ENCODE assay signal across 8 cellular contexts in the genomic region with DNA sequence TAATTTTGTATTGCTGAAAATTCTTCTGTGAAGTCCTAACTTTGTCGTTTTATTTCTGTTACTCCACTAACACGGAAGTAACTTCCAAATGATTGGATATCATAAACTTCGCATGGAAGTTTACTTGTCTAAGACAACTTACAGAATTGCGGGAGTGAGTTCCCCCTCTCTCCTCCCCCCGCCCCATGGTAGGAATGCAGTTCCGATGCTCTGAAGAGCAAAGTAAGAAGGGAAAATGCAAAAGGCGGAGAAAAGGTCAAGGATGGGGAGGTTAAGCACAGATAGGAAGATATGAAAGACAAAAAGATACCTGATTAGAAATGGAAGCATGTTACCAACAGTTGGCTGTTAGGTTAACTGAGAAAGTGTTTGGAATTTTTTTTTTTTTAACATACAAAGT. TPM values are rescaled to one million over a fixed set of nuclear protein-coding genes. Genes with fewer than 3 reads are reported as not detected.
A peak's percentile ranks its signal among the peaks of the same experiment; 100 is the strongest.
DNase-seq lines count a peak whose midpoint lies in the region; ATAC-seq and TF ChIP-seq lines count a peak whose summit lies in the region.

No MANE protein-coding gene starts in this region.

- intact Hi-C loops in psoas muscle (cut with DNase I), result loop anchor here (5.0 to 10.0 kb wide), 2 partner anchors 310 to 1307 kb away; a partner anchor contains a TSS

- DNase-seq in GM12865 (ENCODE audit: low read depth), result no peak
- no peak for DNase-seq in SJSA1 (ENCODE audit: low read depth in 1 of 2, low spot score in 2 of 2)
- no peak for DNase-seq in fibroblast of mammary gland (ENCODE audit: low read depth)
- no peak for DNase-seq in psoas muscle
- DNase-seq in NCI-H1105 treated with DMSO at 0.1 percent for 48 hours (lab: John Stamatoyannopoulos, UW), result no peak
- DNase-seq in NCI-H1436 (lab: John Stamatoyannopoulos, UW), result no peak
- DNase-seq in NCI-H2227 treated with DMSO at 0.1 percent for 48 hours (lab: John Stamatoyannopoulos, UW), result no peak
- no peak for DNase-seq in ecto neural progenitor cell (ENCODE audit: low spot score)

- TF ChIP-seq CTCF in GM12865 (IDR thresholded peaks at IDR 0.05; ENCODE audit: insufficient read depth, low read depth, low read length, missing control alignments), result no peak
- no peak for TF ChIP-seq CTCF in fibroblast of mammary gland (conservative IDR thresholded peaks at IDR 0.05; ENCODE audit: control insufficient read depth, insufficient read depth, low read depth, low read length)
- no peak for TF ChIP-seq CTCF in psoas muscle (IDR thresholded peaks at IDR 0.05)

- 15 to 20% (median 18%) methylated on average over 7 of the region's 7 CpGs for WGBS in psoas muscle, 3 donors

- H3K4me3 ChIP-seq in GM12865 (ENCODE audit: low read depth, low read length) (peak overlapping the region; percentile 83), SJSA1 (peak overlapping the region; percentile 85), fibroblast of mammary gland (ENCODE audit: control insufficient read depth, low read depth, low read length) (peak overlapping the region; percentile 89), psoas muscle (peak overlapping the region; percentile 77)

- H3K36me3 ChIP-seq in SJSA1 (peaks cover 47% of the 10 kb centered on the region), psoas muscle (ENCODE audit: insufficient read depth in 1 of 2, low read depth in 1 of 2) (peaks cover 0 to 22% of the 10 kb centered on the region in 2 donors)

- H3K27me3 ChIP-seq in SJSA1 (replicated peaks) (no peaks in the 10 kb centered on the region), psoas muscle (ENCODE audit: insufficient read depth in 3 of 3, low read length in 2 of 3) (no peaks in the 10 kb centered on the region)

- no peak overlapping the region for H3K27ac ChIP-seq in SJSA1
- no peak overlapping the region for H3K27ac ChIP-seq in psoas muscle

- no peak for ATAC-seq in psoas muscle

- H3K9me3 ChIP-seq in SJSA1 (replicated peaks) (peaks cover 4% of the 10 kb centered on the region), psoas muscle (no peaks in the 10 kb centered on the region)

- peaks cover 13% of the 10 kb centered on the region for H3K4me1 ChIP-seq in SJSA1 (replicated peaks)
- peaks cover 26% of the 10 kb centered on the region for H3K4me1 ChIP-seq in psoas muscle

RNA-seq across cellular contexts. Expression of a gene that starts 1.3 kb away (rescaled TPM):
- total RNA-seq in SJSA1 (2014; rRNA removed; shearing (Covaris generic)), result 609 and 714 TPM in 2 replicates
- 100 to 1,000 TPM; 135 to 197 (median 180) TPM for total RNA-seq in psoas muscle
- 100 to 1,000 TPM; 220 to 435 (median 295) TPM for polyA plus RNA-seq in psoas muscle
